Comparison of ENCODE assay signal across 11 cellular contexts in genomic region chr6:160141001-160141726, GRCh38. TPM values are rescaled to one million over a fixed set of nuclear protein-coding genes. Genes with fewer than 3 reads are reported as not detected.
DNase-seq lines count a peak whose midpoint lies in the region; ATAC-seq and TF ChIP-seq lines count a peak whose summit lies in the region.
"Had no signal": no experiment of that assay in that cellular context is flagged by ENCODE, and none has a peak within 500 bp of the region (broad histone marks: within the 10 kb centered on the region; RNA-seq: fewer than 3 reads in every experiment).

No MANE protein-coding gene starts in this region.

- H3K9me3 ChIP-seq in thoracic aorta: no peaks in the 10 kb centered on the region
- H3K9me3 ChIP-seq: breast epithelium had no signal

- in situ Hi-C loops in astrocyte of the cerebellum (cut with HindIII; ENCODE audit: low sequenced_read_pairs): no loop called here

- peak; percentile 31 for DNase-seq in HFF-Myc (ENCODE audit: extremely low read depth, low read depth)
- DNase-seq in astrocyte of the cerebellum (ENCODE audit: low read depth): peak; percentile 72
- peak; percentile 25 for DNase-seq in kidney glomerular epithelial cell (lab: John Stamatoyannopoulos, UW)
- no peak for DNase-seq in thoracic aorta (ENCODE audit: low spot score)
- no peak for DNase-seq in cerebellar cortex (ENCODE audit: low spot score)
- DNase-seq in stimulated activated CD8-positive, alpha-beta memory T cell treated with anti-CD3 and anti-CD28 coated beads, Interleukin-4, amount 100 ng/mL, for 48 hours: no peak
- DNase-seq: midbrain; stimulated activated naive CD4-positive, alpha-beta T cell had no signal

- H3K4me3 ChIP-seq in HFF-Myc (replicated peaks; ENCODE audit: low read depth, low read length): no peak overlapping the region
- H3K4me3 ChIP-seq in astrocyte of the cerebellum (ENCODE audit: low read depth, low read length): no peak overlapping the region
- peak overlapping the region; percentile 38 for H3K4me3 ChIP-seq in thoracic aorta
- H3K4me3 ChIP-seq: breast epithelium had no signal

- H3K27ac ChIP-seq in thoracic aorta: peak overlapping the region; percentile 93 to 94
- H3K27ac ChIP-seq: breast epithelium had no signal

- no peaks in the 10 kb centered on the region for H3K27me3 ChIP-seq in thoracic aorta (replicated peaks; ENCODE audit: insufficient read depth)
- H3K27me3 ChIP-seq: breast epithelium had no signal

- no peaks in the 10 kb centered on the region for H3K36me3 ChIP-seq in thoracic aorta
- H3K36me3 ChIP-seq: breast epithelium had no signal

- TF ChIP-seq CTCF in HFF-Myc (IDR thresholded peaks at IDR 0.05; ENCODE audit: low read depth, low read length, missing control alignments) (no peak), astrocyte of the cerebellum (IDR thresholded peaks at IDR 0.05; ENCODE audit: low read depth, low read length, missing control alignments) (no peak), thoracic aorta (IDR thresholded peaks at IDR 0.05) (no peak)

- ATAC-seq in thoracic aorta (ENCODE audit: insufficient number of reproducible peaks, low FRiP score, low read depth) (peak; percentile 88), HG02885 (IDR thresholded peaks at IDR 0.05; ENCODE audit: poor library complexity, unreplicated experiment) (no peak)

- H3K4me1 ChIP-seq in thoracic aorta (ENCODE audit: control insufficient read depth in 1 of 2, low read depth in 2 of 2): peaks cover 26 to 78% of the 10 kb centered on the region in 2 donors
- H3K4me1 ChIP-seq: breast epithelium had no signal

RNA-seq across cellular contexts. Expression of gene SLC22A1, which starts 19.5 kb away (rescaled TPM):
- total RNA-seq in thoracic aorta: 1 to 10 TPM; 1.2 to 1.6 TPM
- total RNA-seq: glomerular endothelial cell had no signal

Comparison
In these comparisons a context has a peak if more than half of its experiments do, and no peak if none do; other contexts are left out.
1. DNase-seq: peak in HFF-Myc (single experiment), astrocyte of the cerebellum (single experiment) and kidney glomerular epithelial cell (single experiment); none in thoracic aorta (single experiment), cerebellar cortex (single experiment) and stimulated activated CD8-positive, alpha-beta memory T cell treated with anti-CD3 and anti-CD28 coated beads, Interleukin-4, amount 100 ng/mL, for 48 hours (single experiment).